ENCODE assay signal across 15 cellular contexts in the genomic region with DNA sequence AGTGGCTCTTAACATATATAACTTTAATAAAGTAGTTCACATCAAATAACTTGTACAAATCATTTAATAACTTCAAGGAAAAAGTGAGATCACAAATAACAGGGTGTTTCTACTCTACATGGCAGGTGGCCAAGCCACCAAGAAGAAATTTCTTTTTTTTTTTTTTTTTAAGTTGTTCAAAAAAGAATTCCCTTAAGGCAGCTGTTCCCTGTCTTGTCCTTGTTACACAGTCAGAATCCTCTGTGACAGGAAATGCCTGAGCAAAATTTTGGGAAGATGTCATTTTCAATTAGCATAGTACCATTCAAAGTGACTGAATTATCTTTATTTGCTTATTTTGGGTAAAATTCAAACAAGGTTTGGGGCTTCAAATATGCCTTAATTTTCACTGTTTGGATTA.
A peak's percentile ranks its signal among the peaks of the same experiment; 100 is the strongest.
DNase-seq lines count a peak whose midpoint lies in the region; ATAC-seq lines count a peak whose summit lies in the region.
"Had no signal": no experiment of that assay in that cellular context is flagged by ENCODE, and none has a peak within 500 bp of the region (broad histone marks: within the 10 kb centered on the region; RNA-seq: fewer than 3 reads in every experiment).

No MANE protein-coding gene starts in this region.

- no peaks in the 10 kb centered on the region for H3K4me1 Mint-ChIP-seq in activated CD8-positive, alpha-beta T cell treated with anti-CD3 and anti-CD28 coated beads, Interleukin-2, amount 10 ng/mL, durations not matched to agents 7 days and 5 days (ENCODE audit: low read depth)
- H3K4me1 Mint-ChIP-seq: CD4-positive, alpha-beta memory T cell had no signal

- POLR2A ChIA-PET in activated CD8-positive, alpha-beta T cell treated with anti-CD3 and anti-CD28 coated beads, Interleukin-2, amount 10 ng/mL, durations not matched to agents 7 days and 5 days (lab: Charles Lee): no interaction called here

- ATAC-seq in GM21447 (IDR thresholded peaks at IDR 0.05; ENCODE audit: unreplicated experiment) (no peak), GM21423 (IDR thresholded peaks at IDR 0.05; ENCODE audit: unreplicated experiment) (no peak)
- no peak for ATAC-seq in activated CD8-positive, alpha-beta T cell treated with anti-CD3 and anti-CD28 coated beads, Interleukin-2, amount 10 ng/mL, durations not matched to agents 7 days and 5 days
- ATAC-seq: GM12878, HCT116 had no signal

- no peak overlapping the region for H3K4me3 ChIP-seq in SJCRH30
- H3K4me3 ChIP-seq: GM12878 had no signal

- H3K36me3 ChIP-seq in SJCRH30: peaks cover 8% of the 10 kb centered on the region; the same call in 1 of the 2 replicates

- H3K9me3 Mint-ChIP-seq in activated CD8-positive, alpha-beta T cell treated with anti-CD3 and anti-CD28 coated beads, Interleukin-2, amount 10 ng/mL, durations not matched to agents 7 days and 5 days (ENCODE audit: insufficient read depth): no peaks in the 10 kb centered on the region

- H3K4me1 ChIP-seq in SJCRH30: peaks cover 26% of the 10 kb centered on the region

- H3K9me3 ChIP-seq in SJCRH30 (replicated peaks): no peaks in the 10 kb centered on the region; the same call in 1 of the 2 replicates

- no peak overlapping the region for H3K27ac Mint-ChIP-seq in activated CD8-positive, alpha-beta T cell treated with anti-CD3 and anti-CD28 coated beads, Interleukin-2, amount 10 ng/mL, durations not matched to agents 7 days and 5 days
- H3K27ac Mint-ChIP-seq: CD4-positive, alpha-beta memory T cell had no signal

- CTCF ChIA-PET in activated CD8-positive, alpha-beta T cell treated with anti-CD3 and anti-CD28 coated beads, Interleukin-2, amount 10 ng/mL, durations not matched to agents 7 days and 5 days (lab: Charles Lee): no interaction called here

- peak overlapping the region; percentile 22 for H3K27ac ChIP-seq in SJCRH30

- DNase-seq in AG08395 (ENCODE audit: low spot score) (peak; percentile 7), EL (peak; percentile 34), SJCRH30 (peak in 1 of 2 experiments; percentile 68), glomerular visceral epithelial cell (ENCODE audit: extremely low spot score) (peak; percentile 4)
- no peak for DNase-seq in stimulated activated CD8-positive, alpha-beta memory T cell treated with anti-CD3 and anti-CD28 coated beads, Interleukin-4, amount 100 ng/mL, for 48 hours
- DNase-seq in activated CD8-positive, alpha-beta T cell treated with anti-CD3 and anti-CD28 coated beads, Interleukin-2, amount 10 ng/mL, durations not matched to agents 7 days and 5 days: no peak
- DNase-seq: Calu3; CD4-positive, alpha-beta memory T cell; DMS79; NCI-H510A; SHP77 treated with DMSO at 0.1 percent for 48 hours had no signal

- H3K27me3 Mint-ChIP-seq in activated CD8-positive, alpha-beta T cell treated with anti-CD3 and anti-CD28 coated beads, Interleukin-2, amount 10 ng/mL, durations not matched to agents 7 days and 5 days (ENCODE audit: low read depth): no peaks in the 10 kb centered on the region
- H3K27me3 Mint-ChIP-seq: CD4-positive, alpha-beta memory T cell had no signal

- H3K4me3 Mint-ChIP-seq in activated CD8-positive, alpha-beta T cell treated with anti-CD3 and anti-CD28 coated beads, Interleukin-2, amount 10 ng/mL, durations not matched to agents 7 days and 5 days: no peak overlapping the region
- H3K4me3 Mint-ChIP-seq: CD4-positive, alpha-beta memory T cell had no signal

- no peaks in the 10 kb centered on the region for H3K27me3 ChIP-seq in SJCRH30

- no peaks in the 10 kb centered on the region for H3K36me3 Mint-ChIP-seq in activated CD8-positive, alpha-beta T cell treated with anti-CD3 and anti-CD28 coated beads, Interleukin-2, amount 10 ng/mL, durations not matched to agents 7 days and 5 days (ENCODE audit: low read depth)
- H3K36me3 Mint-ChIP-seq: CD4-positive, alpha-beta memory T cell had no signal

Comparison
In these comparisons a context has a peak if more than half of its experiments do, and no peak if none do; other contexts are left out.
1. DNase-seq: peak in AG08395 (single experiment), EL (single experiment) and glomerular visceral epithelial cell (single experiment); none in stimulated activated CD8-positive, alpha-beta memory T cell treated with anti-CD3 and anti-CD28 coated beads, Interleukin-4, amount 100 ng/mL, for 48 hours (single experiment) and activated CD8-positive, alpha-beta T cell treated with anti-CD3 and anti-CD28 coated beads, Interleukin-2, amount 10 ng/mL, durations not matched to agents 7 days and 5 days (single experiment).